ENCODE assay signal across 11 cellular contexts in genomic region chr2:10914272-10914693, GRCh38. TPM values are rescaled to one million over a fixed set of nuclear protein-coding genes. Genes with fewer than 3 reads are reported as not detected.
A peak's percentile ranks its signal among the peaks of the same experiment; 100 is the strongest.
DNase-seq lines count a peak whose midpoint lies in the region; ATAC-seq and TF ChIP-seq lines count a peak whose summit lies in the region.
"Had no signal": no experiment of that assay in that cellular context is flagged by ENCODE, and none has a peak within 500 bp of the region (broad histone marks: within the 10 kb centered on the region; RNA-seq: fewer than 3 reads in every experiment).

No MANE protein-coding gene starts in this region.

- H3K4me1 ChIP-seq in PC-9 (replicated peaks; ENCODE audit: insufficient read depth) (peaks cover 6% of the 10 kb centered on the region; the same call in 1 of the 2 replicates), heart left ventricle (peaks cover 0 to 24% (median 2%) of the 10 kb centered on the region in 12 donors)

- H3K36me3 ChIP-seq in PC-9 (ENCODE audit: low read depth) (no peaks in the 10 kb centered on the region), heart left ventricle (no peaks in the 10 kb centered on the region)

- H3K9me2 ChIP-seq in PC-9 (ENCODE audit: insufficient read depth): no peaks in the 10 kb centered on the region

- TF ChIP-seq CTCF in PC-9 (conservative IDR thresholded peaks at IDR 0.05) (peak; percentile 53), heart left ventricle (IDR thresholded peaks at IDR 0.05) (peak in 3 of 12 donors; percentile 7 to 25 (median 10))

- H3K4me3 ChIP-seq in PC-9 (no peak overlapping the region), heart left ventricle (no peak overlapping the region)

- H3K27me3 ChIP-seq in PC-9 (ENCODE audit: insufficient read depth, low read depth) (0 out of 2 replicates have a peak, but pooled peaks cover 4% of the 10 kb centered on the region), heart left ventricle (peaks cover 6 to 50% (median 19%) of the 10 kb centered on the region in 9 donors)

- 0 out of 2 replicates have a peak, but pooled peaks cover 2% of the 10 kb centered on the region for H3F3A ChIP-seq in PC-9 (ENCODE audit: insufficient read depth, low read depth)

- peak in 3 of 4 donors; percentile 5 to 38 (median 14) for ATAC-seq in heart left ventricle

- intact Hi-C loops in PC-9 (cut with micrococcal nuclease; ENCODE audit: unreplicated experiment): no loop called here
- intact Hi-C loops in heart left ventricle (cut with DNase I): loop anchor here in 8 of 10 donors (5.0 to 10.0 kb wide), 5 partner anchors 77 to 211 kb away; no protein-coding TSS in a partner anchor

- no peaks in the 10 kb centered on the region for H3K79me2 ChIP-seq in PC-9 (ENCODE audit: low read depth)

- no TSS peak for BruUV-seq in PC-9 (replicated peaks; lab: Mats Ljungman, UMichigan)

- no peak overlapping the region for H3K27ac ChIP-seq in PC-9
- no peak overlapping the region for H3K27ac ChIP-seq in heart left ventricle

- no peak overlapping the region for H2AFZ ChIP-seq in PC-9

- WGBS in heart left ventricle, 4 donors: 4 to 22% (median 18%) methylated on average over 4 to 7 of the region's 7 CpGs

- no peak for TF ChIP-seq POLR2A in heart left ventricle (IDR thresholded peaks at IDR 0.05)

- CTCF ChIA-PET in PC-9 (lab: Charles Lee): interaction anchor here (1.0 kb wide), 1 partner anchor 22 kb away, joined by 5 read pairs; no protein-coding TSS in a partner anchor

- POLR2A ChIA-PET in PC-9 (lab: Charles Lee; ENCODE audit: unreplicated experiment): no interaction called here

- H3K9me3 ChIP-seq in PC-9 (ENCODE audit: insufficient read depth, low read depth): no peaks in the 10 kb centered on the region
- no peaks in the 10 kb centered on the region for H3K9me3 ChIP-seq in heart left ventricle

- DNase-seq in 8988T: peak; percentile 76
- DNase-seq in GM03348 (ENCODE audit: low spot score): peak; percentile 47
- DNase-seq in PC-9: peak in 1 of 2 experiments; percentile 37
- peak in 2 of 5 donors; percentile 31 to 33 for DNase-seq in heart left ventricle
- DNase-seq in ureter (ENCODE audit: low spot score): no peak
- no peak for DNase-seq in HK-2 (ENCODE audit: unreplicated experiment)
- DNase-seq in NCI-H345 treated with DMSO at 0.1 percent for 48 hours (lab: John Stamatoyannopoulos, UW; ENCODE audit: unreplicated experiment): no peak
- DNase-seq in HuH-7 (ENCODE audit: low spot score): no peak
- DNase-seq: activated CD4-positive, alpha-beta T cell treated with anti-CD3 and anti-CD28 coated beads, Interleukin-2, amount 50 U/mL, for 48 hours; OCI-M1; stimulated activated naive CD8-positive, alpha-beta T cell treated with anti-CD3 and anti-CD28 coated beads, Interleukin-15, Interleukin-2, amounts not matched to agents 100 U/mL and 50 U/mL, for 24 hours had no signal

- no peaks in the 10 kb centered on the region for H4K20me1 ChIP-seq in PC-9 (ENCODE audit: insufficient read depth)

- H3K4me2 ChIP-seq in PC-9: 0 out of 2 replicates have a peak overlapping the region, but pooled peaks have one; percentile 23

RNA-seq across cellular contexts. Expression of gene KCNF1, which starts 2.5 kb away (rescaled TPM):
- total RNA-seq in PC-9 (2021) (1.0 TPM in 2 replicates), heart left ventricle (under 1 TPM in 4 of 9 donors, not detected in 5; 0.20 to 0.36 (median 0.28) TPM), ureter (0.60 TPM)
- polyA plus RNA-seq in heart left ventricle: under 1 TPM; 0.22 to 0.23 TPM

Comparison
In these comparisons a context has a peak if more than half of its experiments do, and no peak if none do; other contexts are left out.
1. DNase-seq: peak in 8988T (single experiment) and GM03348 (single experiment); none in ureter (single experiment), HK-2 (single experiment), NCI-H345 treated with DMSO at 0.1 percent for 48 hours (single experiment) and HuH-7 (single experiment).